In genomic region chr6:158839796-158840195, GRCh38 we compare ENCODE assay signal across 15 cellular contexts. TPM values are rescaled to one million over a fixed set of nuclear protein-coding genes. Genes with fewer than 3 reads are reported as not detected.
DNase-seq lines count a peak whose midpoint lies in the region; ATAC-seq and TF ChIP-seq lines count a peak whose summit lies in the region.
"Had no signal": no experiment of that assay in that cellular context is flagged by ENCODE, and none has a peak within 500 bp of the region (broad histone marks: within the 10 kb centered on the region; RNA-seq: fewer than 3 reads in every experiment).

No MANE protein-coding gene starts in this region.

- H3K4me2 ChIP-seq in parathyroid adenoma (ENCODE audit: low read length), result no peak overlapping the region
- H3K4me2 ChIP-seq: A549, GM23338 had no signal

- H3K27me3 ChIP-seq in parathyroid adenoma (ENCODE audit: control insufficient read depth, insufficient read depth, low read length), result no peaks in the 10 kb centered on the region
- H3K27me3 ChIP-seq: BE2C had no signal

- H3K36me3 ChIP-seq in parathyroid adenoma (ENCODE audit: control insufficient read depth, insufficient read depth, low read length), result no peaks in the 10 kb centered on the region
- H3K36me3 ChIP-seq: BE2C had no signal

- H3K9ac ChIP-seq in parathyroid adenoma, result no peak overlapping the region

- DNase-seq in RPMI7951 (ENCODE audit: low read depth) (peak; percentile 70), amniotic epithelial cell (ENCODE audit: low read depth) (peak; percentile 79)
- no peak for DNase-seq in activated CD4-positive, alpha-beta T cell treated with anti-CD3 and anti-CD28 coated beads for 1 hour
- DNase-seq: BE2C; Caco-2; CD8-positive, alpha-beta T cell; DND-41; H9; IMR-90 had no signal

- peak overlapping the region; percentile 88 for H3K27ac ChIP-seq in parathyroid adenoma
- H3K27ac ChIP-seq: A549, C4-2B had no signal

- H3K4me1 ChIP-seq in parathyroid adenoma, result peaks cover 43% of the 10 kb centered on the region
- H3K4me1 ChIP-seq: A549 had no signal

- no peak for TF ChIP-seq CTCF in parathyroid adenoma (IDR thresholded peaks at IDR 0.05)

- H2AFZ ChIP-seq in parathyroid adenoma, result peak overlapping the region; percentile 43

- no peaks in the 10 kb centered on the region for H3K79me2 ChIP-seq in parathyroid adenoma

- H3K4me3 ChIP-seq in parathyroid adenoma (ENCODE audit: low read depth, low read length), result no peak overlapping the region
- H3K4me3 ChIP-seq: A549, GM23338 had no signal

- H3K9me3 ChIP-seq in parathyroid adenoma (ENCODE audit: control insufficient read depth, low read length), result no peaks in the 10 kb centered on the region
- H3K9me3 ChIP-seq: A549, BE2C had no signal

- ATAC-seq in GM19452 (IDR thresholded peaks at IDR 0.05; ENCODE audit: unreplicated experiment) (no peak), esophagus mucosa (no peak)
- ATAC-seq: A549; CD8-positive, alpha-beta T cell; GM23338 had no signal

RNA-seq across cellular contexts. Expression of gene EZR, which starts 20.6 kb away (rescaled TPM):
- 95.6 and 104 TPM in 2 replicates for total RNA-seq in RPMI7951 (2014; rRNA removed; shearing (Covaris generic))
- total RNA-seq in esophagus mucosa, result 368 TPM
